ENCODE assay signal across 17 cellular contexts in the genomic region with DNA sequence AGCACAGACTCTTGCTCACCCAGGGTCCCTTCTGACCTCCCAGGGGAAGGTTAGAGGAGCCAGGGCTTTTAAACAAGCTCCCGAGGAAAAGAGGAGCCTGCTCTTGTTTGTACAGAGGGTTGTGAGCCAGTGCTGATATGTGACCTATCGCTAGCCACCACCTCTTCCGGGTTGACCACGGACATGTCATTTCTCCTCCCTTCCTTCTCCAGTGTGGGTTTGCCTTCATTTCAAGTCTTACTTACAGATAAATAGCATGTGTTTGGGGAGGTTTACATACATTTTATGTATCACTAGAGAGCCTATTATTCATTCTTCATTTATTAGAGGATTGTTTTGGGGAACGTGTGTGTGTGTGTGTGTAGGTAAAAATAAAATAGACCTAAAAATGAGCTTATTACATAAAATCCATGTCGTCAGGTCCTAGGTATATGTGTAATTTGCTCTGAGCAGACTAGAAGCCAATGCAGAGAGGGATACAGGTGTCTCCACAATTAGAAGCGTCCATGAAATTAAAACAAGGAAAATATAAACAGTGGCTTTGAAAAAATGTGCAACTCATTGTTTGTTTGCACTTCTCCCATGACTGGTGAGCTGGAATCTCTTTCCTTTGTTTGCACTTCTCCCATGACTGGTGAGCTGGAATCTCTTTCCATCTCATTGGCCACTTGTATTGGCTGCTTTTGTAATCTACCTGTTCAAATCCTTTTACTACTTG.
DNase-seq lines count a peak whose midpoint lies in the region; ATAC-seq and TF ChIP-seq lines count a peak whose summit lies in the region.
"Had no signal": no experiment of that assay in that cellular context is flagged by ENCODE, and none has a peak within 500 bp of the region (broad histone marks: within the 10 kb centered on the region; RNA-seq: fewer than 3 reads in every experiment).

No MANE protein-coding gene starts in this region.

- H3K36me3 Mint-ChIP-seq in activated naive CD8-positive, alpha-beta T cell treated with anti-CD3 and anti-CD28 coated beads, Interleukin-2, amount 10 ng/mL, durations not matched to agents 7 days and 5 days: peaks cover under 1% of the 10 kb centered on the region
- no peaks in the 10 kb centered on the region for H3K36me3 Mint-ChIP-seq in activated naive CD8-positive, alpha-beta T cell treated with anti-CD3 and anti-CD28 coated beads for 36 hours
- peaks cover 0 to 1% (median 1%) of the 10 kb centered on the region in 3 donors for H3K36me3 Mint-ChIP-seq in immature natural killer cell
- no peaks in the 10 kb centered on the region for H3K36me3 Mint-ChIP-seq in glutamatergic neuron (ENCODE audit: unreplicated experiment)

- no peak overlapping the region for H3K4me3 Mint-ChIP-seq in activated naive CD8-positive, alpha-beta T cell treated with anti-CD3 and anti-CD28 coated beads, Interleukin-2, amount 10 ng/mL, durations not matched to agents 7 days and 5 days
- no peak overlapping the region for H3K4me3 Mint-ChIP-seq in activated naive CD8-positive, alpha-beta T cell treated with anti-CD3 and anti-CD28 coated beads for 36 hours
- H3K4me3 Mint-ChIP-seq in immature natural killer cell (peak overlapping the region; percentile 10 to 71 (median 67)), glutamatergic neuron (ENCODE audit: unreplicated experiment) (no peak overlapping the region)
- H3K4me3 Mint-ChIP-seq: T-helper 1 cell treated with Interleukin-12 subunit alpha and Interleukin-12 subunit beta and Interleukin-4 antibody, amounts not matched to agents 30 μg/mL and 1 μg/mL, for 36 hours; type B pancreatic cell had no signal

- no peaks in the 10 kb centered on the region for H3K9me3 Mint-ChIP-seq in activated naive CD8-positive, alpha-beta T cell treated with anti-CD3 and anti-CD28 coated beads, Interleukin-2, amount 10 ng/mL, durations not matched to agents 7 days and 5 days
- no peaks in the 10 kb centered on the region for H3K9me3 Mint-ChIP-seq in activated naive CD8-positive, alpha-beta T cell treated with anti-CD3 and anti-CD28 coated beads for 36 hours
- H3K9me3 Mint-ChIP-seq in immature natural killer cell (no peaks in the 10 kb centered on the region), glutamatergic neuron (ENCODE audit: unreplicated experiment) (peaks cover 1% of the 10 kb centered on the region)
- H3K9me3 Mint-ChIP-seq: T-helper 1 cell treated with Interleukin-12 subunit alpha and Interleukin-12 subunit beta and Interleukin-4 antibody, amounts not matched to agents 30 μg/mL and 1 μg/mL, for 36 hours had no signal

- peaks cover 3% of the 10 kb centered on the region for H3K4me1 Mint-ChIP-seq in activated naive CD8-positive, alpha-beta T cell treated with anti-CD3 and anti-CD28 coated beads, Interleukin-2, amount 10 ng/mL, durations not matched to agents 7 days and 5 days
- H3K4me1 Mint-ChIP-seq in activated naive CD8-positive, alpha-beta T cell treated with anti-CD3 and anti-CD28 coated beads for 36 hours: no peaks in the 10 kb centered on the region
- H3K4me1 Mint-ChIP-seq in immature natural killer cell (peaks cover 41 to 42% of the 10 kb centered on the region in 2 donors), glutamatergic neuron (ENCODE audit: low read depth, unreplicated experiment) (peaks cover 15% of the 10 kb centered on the region)

- no peak for ATAC-seq in activated naive CD8-positive, alpha-beta T cell treated with anti-CD3 and anti-CD28 coated beads, Interleukin-2, amount 10 ng/mL, durations not matched to agents 7 days and 5 days (ENCODE audit: low read depth)
- ATAC-seq in Panc1: peak; percentile 79

- H3K27me3 Mint-ChIP-seq in activated naive CD8-positive, alpha-beta T cell treated with anti-CD3 and anti-CD28 coated beads, Interleukin-2, amount 10 ng/mL, durations not matched to agents 7 days and 5 days: no peaks in the 10 kb centered on the region
- H3K27me3 Mint-ChIP-seq in activated naive CD8-positive, alpha-beta T cell treated with anti-CD3 and anti-CD28 coated beads for 36 hours: no peaks in the 10 kb centered on the region
- H3K27me3 Mint-ChIP-seq in immature natural killer cell (ENCODE audit: low read depth in 3 of 3) (peaks cover 0 to 3% (median 3%) of the 10 kb centered on the region in 3 donors), glutamatergic neuron (ENCODE audit: unreplicated experiment) (peaks cover 3% of the 10 kb centered on the region)
- H3K27me3 Mint-ChIP-seq: type B pancreatic cell had no signal

- H3K27me3 ChIP-seq in Panc1 (ENCODE audit: control insufficient read depth, insufficient read depth, low read length) (no peaks in the 10 kb centered on the region), SJCRH30 (no peaks in the 10 kb centered on the region)

- DNase-seq in activated naive CD8-positive, alpha-beta T cell treated with anti-CD3 and anti-CD28 coated beads, Interleukin-2, amount 10 ng/mL, durations not matched to agents 7 days and 5 days: no peak
- no peak for DNase-seq in activated naive CD8-positive, alpha-beta T cell treated with anti-CD3 and anti-CD28 coated beads for 36 hours
- peak; percentile 81 for DNase-seq in Panc1 (ENCODE audit: low read depth, low spot score)
- DNase-seq in immature natural killer cell: peak in 1 of 3 donors; percentile 14
- no peak for DNase-seq in SJCRH30
- DNase-seq in glutamatergic neuron: no peak
- no peak for DNase-seq in NCI-H1092 treated with DMSO at 0.1 percent for 48 hours (lab: John Stamatoyannopoulos, UW)
- no peak for DNase-seq in GM20000 (ENCODE audit: low spot score)
- DNase-seq: activated gamma-delta T cell; effector memory CD4-positive, alpha-beta T cell; GM23248; islet precursor cell; NCI-H524 treated with DMSO at 0.1 percent for 48 hours; retina; RPMI8226 had no signal

- POLR2A ChIA-PET in activated naive CD8-positive, alpha-beta T cell treated with anti-CD3 and anti-CD28 coated beads, Interleukin-2, amount 10 ng/mL, durations not matched to agents 7 days and 5 days (lab: Charles Lee): interaction anchor here (0.5 kb wide), 1 partner anchor 547 kb away, joined by 5 read pairs; no protein-coding TSS in a partner anchor
- POLR2A ChIA-PET in Panc1 (lab: Charles Lee): interaction anchor here (0.6 to 1.7 kb wide), 5 partner anchors 18 to 206 kb away, joined by 3 to 5 read pairs (median 3); no protein-coding TSS in a partner anchor

- H3K9me3 ChIP-seq in Panc1 (ENCODE audit: control insufficient read depth, insufficient read depth, low read depth, low read length) (no peaks in the 10 kb centered on the region; the same call in 1 of the 2 replicates), SJCRH30 (replicated peaks) (no peaks in the 10 kb centered on the region)

- H3K4me3 ChIP-seq in Panc1 (ENCODE audit: low read depth in 2 of 2, low read length in 2 of 2) (no peak overlapping the region), SJCRH30 (no peak overlapping the region)
- H3K4me3 ChIP-seq: GM23248 had no signal

- no peaks in the 10 kb centered on the region for H3K36me3 ChIP-seq in Panc1 (ENCODE audit: control insufficient read depth, insufficient read depth, low read length)
- no peaks in the 10 kb centered on the region for H3K36me3 ChIP-seq in SJCRH30

- intact Hi-C loops in Panc1 (cut with micrococcal nuclease; ENCODE audit: unreplicated experiment): no loop called here

- TF ChIP-seq CTCF in Panc1 (IDR thresholded peaks at IDR 0.05): no peak
- TF ChIP-seq CTCF in glutamatergic neuron (IDR thresholded peaks at IDR 0.05; ENCODE audit: partially characterized antibody, unreplicated experiment): no peak
- TF ChIP-seq CTCF in GM20000 (IDR thresholded peaks at IDR 0.05; ENCODE audit: extremely low read depth, missing control alignments): no peak

- H3K27ac Mint-ChIP-seq in activated naive CD8-positive, alpha-beta T cell treated with anti-CD3 and anti-CD28 coated beads, Interleukin-2, amount 10 ng/mL, durations not matched to agents 7 days and 5 days: peak overlapping the region; percentile 45
- no peak overlapping the region for H3K27ac Mint-ChIP-seq in activated naive CD8-positive, alpha-beta T cell treated with anti-CD3 and anti-CD28 coated beads for 36 hours
- H3K27ac Mint-ChIP-seq in immature natural killer cell (peak overlapping the region; percentile 56 to 89 (median 82)), glutamatergic neuron (ENCODE audit: unreplicated experiment) (no peak overlapping the region)
- H3K27ac Mint-ChIP-seq: T-helper 1 cell treated with Interleukin-12 subunit alpha and Interleukin-12 subunit beta and Interleukin-4 antibody, amounts not matched to agents 30 μg/mL and 1 μg/mL, for 36 hours; type B pancreatic cell had no signal

- no TSS peak for BruUV-seq in Panc1 (replicated peaks; lab: Mats Ljungman, UMichigan)

- H3K27ac ChIP-seq in Panc1 (ENCODE audit: low read length) (peak overlapping the region; percentile 96), SJCRH30 (no peak overlapping the region)
- H3K27ac ChIP-seq: GM23248 had no signal

- in situ Hi-C loops in Panc1 (cut with HindIII; ENCODE audit: low pct_unique_long_range_greater_than_20kb, low sequenced_read_pairs): no loop called here

- peaks cover 65% of the 10 kb centered on the region for H3K4me1 ChIP-seq in Panc1 (ENCODE audit: control insufficient read depth, insufficient read depth, low read length)
- no peaks in the 10 kb centered on the region for H3K4me1 ChIP-seq in SJCRH30

- CTCF ChIA-PET in Panc1 (lab: Charles Lee): interaction anchor here (0.5 to 2.0 kb wide), 2 partner anchors 23 to 56 kb away, joined by 3 to 7 read pairs; no protein-coding TSS in a partner anchor

Comparison
In these comparisons a context has a peak if more than half of its experiments do, and no peak if none do; other contexts are left out.
1. H3K27ac Mint-ChIP-seq: peak in activated naive CD8-positive, alpha-beta T cell treated with anti-CD3 and anti-CD28 coated beads, Interleukin-2, amount 10 ng/mL, durations not matched to agents 7 days and 5 days (single experiment) and immature natural killer cell (6 of 6); none in activated naive CD8-positive, alpha-beta T cell treated with anti-CD3 and anti-CD28 coated beads for 36 hours (single experiment) and glutamatergic neuron (single experiment).
2. H3K4me3 Mint-ChIP-seq: peak in immature natural killer cell (5 of 5); none in activated naive CD8-positive, alpha-beta T cell treated with anti-CD3 and anti-CD28 coated beads, Interleukin-2, amount 10 ng/mL, durations not matched to agents 7 days and 5 days (single experiment), activated naive CD8-positive, alpha-beta T cell treated with anti-CD3 and anti-CD28 coated beads for 36 hours (single experiment) and glutamatergic neuron (single experiment).